3 cellular contexts compared by ENCODE assay signal in the genomic region with DNA sequence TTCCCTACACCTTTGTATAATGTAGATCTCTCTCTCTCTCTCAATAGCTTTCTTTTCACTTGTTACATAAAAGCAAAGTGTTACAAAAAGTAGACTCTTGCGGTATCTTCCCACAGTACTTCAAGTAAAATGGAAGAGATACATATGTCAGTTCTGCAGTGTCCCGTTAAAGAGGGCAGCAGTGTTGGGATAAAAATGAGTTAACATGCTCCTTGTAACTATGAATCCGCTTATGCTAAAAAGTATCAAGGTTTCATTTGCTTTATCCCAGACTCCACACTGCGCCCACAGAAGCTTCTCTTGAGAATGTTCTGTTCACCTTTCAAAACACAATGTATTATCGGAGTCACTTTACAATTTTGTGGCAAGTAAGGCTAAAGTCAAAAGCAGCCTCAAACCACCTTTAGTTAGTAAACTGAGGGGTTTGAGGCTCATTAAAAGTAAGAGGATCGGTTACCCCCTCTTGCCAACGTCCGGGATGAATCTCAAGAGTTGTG.
TF ChIP-seq lines count a peak whose summit lies in the region.

No MANE protein-coding gene starts in this region.

TF ChIP-seq in GM23338, 12 proteins besides CTCF, POLR2A, EP300 and RAD21:
- TF ChIP-seq EZH2 (IDR thresholded peaks at IDR 0.05; ENCODE audit: low read depth, unreplicated experiment): no peak
- TF ChIP-seq POLR2AphosphoS5 (IDR thresholded peaks at IDR 0.05; ENCODE audit: low read depth): no peak
- TF ChIP-seq, protein P1, sequence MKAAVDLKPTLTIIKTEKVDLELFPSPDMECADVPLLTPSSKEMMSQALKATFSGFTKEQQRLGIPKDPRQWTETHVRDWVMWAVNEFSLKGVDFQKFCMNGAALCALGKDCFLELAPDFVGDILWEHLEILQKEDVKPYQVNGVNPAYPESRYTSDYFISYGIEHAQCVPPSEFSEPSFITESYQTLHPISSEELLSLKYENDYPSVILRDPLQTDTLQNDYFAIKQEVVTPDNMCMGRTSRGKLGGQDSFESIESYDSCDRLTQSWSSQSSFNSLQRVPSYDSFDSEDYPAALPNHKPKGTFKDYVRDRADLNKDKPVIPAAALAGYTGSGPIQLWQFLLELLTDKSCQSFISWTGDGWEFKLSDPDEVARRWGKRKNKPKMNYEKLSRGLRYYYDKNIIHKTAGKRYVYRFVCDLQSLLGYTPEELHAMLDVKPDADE (IDR thresholded peaks at IDR 0.05): no peak
- no peak for TF ChIP-seq STAT1 (IDR thresholded peaks at IDR 0.05; ENCODE audit: unreplicated experiment)

TF ChIP-seq in H1, 55 proteins besides CTCF, POLR2A, EP300 and RAD21:
- no peak for TF ChIP-seq BRCA1 (IDR thresholded peaks at IDR 0.05; ENCODE audit: low read depth, low read length)
- TF ChIP-seq SUZ12 (IDR thresholded peaks at IDR 0.05; ENCODE audit: low read length): no peak
- no peak for TF ChIP-seq SIRT6 (IDR thresholded peaks at IDR 0.05; ENCODE audit: low read length)
- no peak for TF ChIP-seq EZH2 (IDR thresholded peaks at IDR 0.05; ENCODE audit: low read depth, low read length, severe bottlenecking)
- TF ChIP-seq SRF (IDR thresholded peaks at IDR 0.05; ENCODE audit: low read depth, low read length): no peak
TF ChIP-seq in H1: peak in this region for 0.

TF ChIP-seq in HEK293T, 16 proteins besides CTCF, POLR2A, EP300 and RAD21:
- TF ChIP-seq SP1 (IDR thresholded peaks at IDR 0.05) (no peak), TARDBP (IDR thresholded peaks at IDR 0.05) (no peak), SUZ12 (IDR thresholded peaks at IDR 0.05) (no peak), NFRKB (IDR thresholded peaks at IDR 0.05) (no peak), ELF4 (IDR thresholded peaks at IDR 0.05) (no peak), FOXA1 (IDR thresholded peaks at IDR 0.05) (no peak)
